In genomic region chr9:114387678-114388431, GRCh38 we compare ENCODE assay signal across 8 cellular contexts. TPM values are rescaled to one million over a fixed set of nuclear protein-coding genes. Genes with fewer than 3 reads are reported as not detected.
DNase-seq lines count a peak whose midpoint lies in the region; ATAC-seq, FAIRE-seq and TF ChIP-seq lines count a peak whose summit lies in the region.

Gene AKNA (minus strand): TSS chr9:114387982. CDS start chr9:114381333, 6,649 bp downstream.

- H3K4me1 ChIP-seq in ascending aorta (peaks cover 39 to 63% of the 10 kb centered on the region in 2 donors), hepatocyte (ENCODE audit: insufficient read depth) (peaks cover 62% of the 10 kb centered on the region), gastrocnemius medialis (peaks cover 24 to 28% of the 10 kb centered on the region in 2 donors)

- ATAC-seq in GM18505 (IDR thresholded peaks at IDR 0.05; ENCODE audit: unreplicated experiment) = no peak
- peak; percentile 28 for ATAC-seq in HG03159 (IDR thresholded peaks at IDR 0.05; ENCODE audit: unreplicated experiment)
- peak; percentile 49 to 52 for ATAC-seq in gastrocnemius medialis

- DNase-seq in T-helper 22 cell (ENCODE audit: low read depth) (peak; percentile 78), ascending aorta (ENCODE audit: low spot score in 2 of 2) (peak; percentile 68 to 92), hepatocyte (ENCODE audit: low spot score) (peak; percentile 88), gastrocnemius medialis (peak; percentile 52 to 67), NCI-H1436 treated with DMSO at 0.1 percent for 48 hours (lab: John Stamatoyannopoulos, UW) (no peak), H54 (ENCODE audit: insufficient read length, low spot score) (no peak)

- H3K4me2 ChIP-seq in hepatocyte = peak within 1 kb of the TSS; percentile 94

- in situ Hi-C loops in gastrocnemius medialis (cut with MboI; ENCODE audit: low sequenced_read_pairs in 4 of 4) = no loop called here

- no peaks in the 10 kb centered on the region for H3K9me2 ChIP-seq in hepatocyte (replicated peaks; ENCODE audit: insufficient read depth)

- peak within 1 kb of the TSS; percentile 76 to 77 for H3K4me3 ChIP-seq in ascending aorta
- H3K4me3 ChIP-seq in hepatocyte = peak within 1 kb of the TSS; percentile 51
- H3K4me3 ChIP-seq in gastrocnemius medialis = peak within 1 kb of the TSS; percentile 49 to 59 (median 56)

- peaks cover 71% of the 10 kb centered on the region for H3K79me2 ChIP-seq in hepatocyte

- peak within 1 kb of the TSS; percentile 58 for H2AFZ ChIP-seq in hepatocyte

- TF ChIP-seq CTCF in ascending aorta (IDR thresholded peaks at IDR 0.05) (no peak), hepatocyte (IDR thresholded peaks at IDR 0.05; ENCODE audit: poor library complexity) (no peak), gastrocnemius medialis (IDR thresholded peaks at IDR 0.05 in 4 of 5, conservative IDR thresholded peaks at IDR 0.05 in 1 of 5) (no peak)

- intact Hi-C loops in ascending aorta (cut with DNase I) = loop anchor here (10.0 kb wide), 2 partner anchors 143 to 213 kb away; no protein-coding TSS in a partner anchor
- intact Hi-C loops in gastrocnemius medialis (cut with DNase I; ENCODE audit: low total_unique reads) = no loop called here

- H3K9me3 ChIP-seq in ascending aorta (no peaks in the 10 kb centered on the region), hepatocyte (ENCODE audit: low read depth) (no peaks in the 10 kb centered on the region), gastrocnemius medialis (no peaks in the 10 kb centered on the region)

- TF ChIP-seq POLR2A in GM18505 (IDR thresholded peaks at IDR 0.05; ENCODE audit: borderline replicate concordance, extremely low read depth, insufficient read depth, insufficient read length) (peak; percentile 92), gastrocnemius medialis (IDR thresholded peaks at IDR 0.05) (peak; percentile 46 to 53), H54 (IDR thresholded peaks at IDR 0.05; ENCODE audit: low read depth, low read length) (no peak)

- H3K36me3 ChIP-seq in ascending aorta (no peaks in the 10 kb centered on the region), hepatocyte (replicated peaks; ENCODE audit: insufficient read depth, low read depth) (no peaks in the 10 kb centered on the region), gastrocnemius medialis (no peaks in the 10 kb centered on the region)

- H3K27ac ChIP-seq in ascending aorta (peak within 1 kb of the TSS; percentile 86 to 96), hepatocyte (peak within 1 kb of the TSS; percentile 92), gastrocnemius medialis (peak within 1 kb of the TSS; percentile 74 to 81 (median 77))

- FAIRE-seq in H54 (lab: Jason Lieb, UNC) = no peak

- H4K20me1 ChIP-seq in hepatocyte (ENCODE audit: insufficient read depth, poor library complexity, severe bottlenecking) = peaks cover 25% of the 10 kb centered on the region

- H3K27me3 ChIP-seq in ascending aorta (no peaks in the 10 kb centered on the region), hepatocyte (no peaks in the 10 kb centered on the region), gastrocnemius medialis (no peaks in the 10 kb centered on the region)

- 9% methylated on average over 27 of the region's 27 CpGs for WGBS in hepatocyte (ENCODE audit: low lambda C conversion rate, missing lambda C conversion rate)

RNA-seq across cellular contexts. Expression of gene AKNA, which starts in this region (rescaled TPM):
- total RNA-seq in ascending aorta = 87.9 TPM
- total RNA-seq in hepatocyte = 12.9 and 13.8 TPM in 2 replicates
- 4.5 and 6.6 TPM in 2 replicates for polyA plus RNA-seq in hepatocyte
- total RNA-seq in gastrocnemius medialis = 1 to 10 TPM; 2.8 to 5.7 (median 3.8) TPM

Comparison
In these comparisons a context has a peak if more than half of its experiments do, and no peak if none do; other contexts are left out.
1. DNase-seq: peak in T-helper 22 cell (single experiment), ascending aorta (2 of 2), hepatocyte (single experiment) and gastrocnemius medialis (2 of 2); none in NCI-H1436 treated with DMSO at 0.1 percent for 48 hours (single experiment) and H54 (single experiment).
2. Peak in every context shown above with its lines, with median percentiles within 50 percentile points of each other: H3K27ac ChIP-seq and H3K4me3 ChIP-seq.